Comparison of ENCODE assay signal across 8 cellular contexts in the genomic region with DNA sequence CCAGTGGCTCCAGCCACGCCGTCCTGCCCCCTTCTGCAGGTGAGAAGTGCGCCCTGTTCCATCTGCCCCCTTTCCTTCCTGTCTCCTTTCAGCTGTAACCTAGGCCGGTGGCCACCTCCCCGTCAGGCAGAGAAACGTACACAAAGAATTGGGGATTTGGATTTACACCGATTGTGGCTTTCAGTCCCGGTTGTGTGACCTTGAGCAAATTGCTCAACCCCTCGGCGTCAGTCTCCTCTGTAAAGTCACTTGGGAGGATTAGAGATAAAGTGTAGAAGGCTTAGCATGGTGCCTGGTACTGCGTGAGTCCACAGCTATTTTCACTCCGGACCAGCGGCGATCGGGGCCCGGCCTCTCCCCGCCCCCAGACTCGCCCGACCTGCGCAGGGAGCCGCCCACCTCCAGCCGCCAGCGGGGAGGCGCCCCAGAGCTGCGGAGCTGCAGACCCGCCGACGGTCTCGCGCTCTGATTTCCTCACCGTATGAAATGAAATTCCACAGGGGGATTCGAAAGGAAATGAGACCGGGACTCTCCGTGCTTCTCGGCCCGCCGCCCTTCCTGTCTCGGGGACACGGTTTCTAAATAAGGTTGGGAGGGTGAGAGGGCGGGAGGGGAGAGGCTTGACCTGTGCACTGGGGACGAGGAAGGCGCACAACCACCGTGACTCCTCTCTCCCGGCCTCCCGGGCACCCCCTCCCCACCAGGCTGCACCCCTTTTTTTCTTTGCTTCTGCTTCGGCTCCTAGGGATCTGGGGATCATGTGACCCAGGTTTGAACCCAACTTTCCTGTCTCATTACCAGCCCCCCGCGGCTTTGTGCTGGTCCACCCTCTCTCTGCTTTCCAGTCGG. TPM values are rescaled to one million over a fixed set of nuclear protein-coding genes. Genes with fewer than 3 reads are reported as not detected.
DNase-seq lines count a peak whose midpoint lies in the region; ATAC-seq and TF ChIP-seq lines count a peak whose summit lies in the region.

No MANE protein-coding gene starts in this region.

- H3K27me3 ChIP-seq in BE2C (peaks cover 43% of the 10 kb centered on the region), suprapubic skin (no peaks in the 10 kb centered on the region)

- no peaks in the 10 kb centered on the region for H3K36me3 ChIP-seq in BE2C
- peaks cover 15% of the 10 kb centered on the region for H3K36me3 ChIP-seq in mesodermal cell (ENCODE audit: control insufficient read depth, insufficient read depth, low read length)
- H3K36me3 ChIP-seq in suprapubic skin = peaks cover 4% of the 10 kb centered on the region

- ATAC-seq in GM18508 (IDR thresholded peaks at IDR 0.05; ENCODE audit: insufficient read depth, unreplicated experiment) (peak; percentile 36), HG02885 (IDR thresholded peaks at IDR 0.05; ENCODE audit: poor library complexity, unreplicated experiment) (peak; percentile 55)

- DNase-seq in BE2C (peak; percentile 76), NCI-H128 (lab: John Stamatoyannopoulos, UW; ENCODE audit: unreplicated experiment) (peak; percentile 47), epithelial cell of esophagus (ENCODE audit: low read depth) (peak; percentile 71), suprapubic skin (ENCODE audit: low spot score in 2 of 2) (peak; percentile 91 to 92)

- TF ChIP-seq CTCF in BE2C (IDR thresholded peaks at IDR 0.05; ENCODE audit: low read depth, low read length) (peak; percentile 24), WI38 (IDR thresholded peaks at IDR 0.05; ENCODE audit: low read depth, low read length) (no peak), epithelial cell of esophagus (IDR thresholded peaks at IDR 0.05; ENCODE audit: insufficient read depth, low read depth, low read length, missing control alignments) (no peak), suprapubic skin (IDR thresholded peaks at IDR 0.05) (no peak)

- H3K4me1 ChIP-seq in BE2C = no peaks in the 10 kb centered on the region
- peaks cover 5% of the 10 kb centered on the region for H3K4me1 ChIP-seq in mesodermal cell (ENCODE audit: control insufficient read depth, insufficient read depth, low read length, poor library complexity, severe bottlenecking)
- peaks cover 29% of the 10 kb centered on the region for H3K4me1 ChIP-seq in suprapubic skin

- TF ChIP-seq EP300 in suprapubic skin (IDR thresholded peaks at IDR 0.05) = peak; percentile 27

- TF ChIP-seq POLR2A in suprapubic skin (IDR thresholded peaks at IDR 0.05) = peak in 1 of 2 donors; percentile 22

- H3K9me3 ChIP-seq in BE2C (no peaks in the 10 kb centered on the region), mesodermal cell (ENCODE audit: control insufficient read depth, low read length) (no peaks in the 10 kb centered on the region), suprapubic skin (no peaks in the 10 kb centered on the region)

- H3K27ac ChIP-seq in mesodermal cell (ENCODE audit: low read depth, low read length, severe bottlenecking) = peak overlapping the region; percentile 95
- peak overlapping the region; percentile 92 for H3K27ac ChIP-seq in suprapubic skin

- 0 to 1% methylated on average over 30 to 44 of the region's 49 CpGs for WGBS in mesodermal cell (ENCODE audit: insufficient coverage in 2 of 2), 2 experiments
- WGBS in suprapubic skin = 0% methylated on average over 21 of the region's 49 CpGs

- peak overlapping the region; percentile 65 for H3K4me3 ChIP-seq in BE2C (ENCODE audit: low read depth, low read length)
- H3K4me3 ChIP-seq in WI38 (ENCODE audit: low read depth, low read length) = peak overlapping the region; percentile 77
- H3K4me3 ChIP-seq in epithelial cell of esophagus (ENCODE audit: low read length) = peak overlapping the region; percentile 76
- H3K4me3 ChIP-seq in mesodermal cell (ENCODE audit: extremely low read depth, insufficient read depth, low read length, poor library complexity, severe bottlenecking) = peak overlapping the region; percentile 64
- peak overlapping the region; percentile 68 for H3K4me3 ChIP-seq in suprapubic skin

RNA-seq across cellular contexts. Expression of gene FZD4, which starts 0.7 kb away (rescaled TPM):
- polyA plus RNA-seq in BE2C (2012; ENCODE audit: insufficient read depth, insufficient read length, low read depth) = 0.25 TPM
- polyA plus RNA-seq in mesodermal cell (2013, experiment 1 of 2) = 18.9 TPM
- polyA plus RNA-seq in mesodermal cell (2013, experiment 2 of 2) = 15.9 TPM
- 10 to 100 TPM in 3 of 4 donors, 1 to 10 TPM in 1; 9.1 to 25.2 (median 15.5) TPM for total RNA-seq in suprapubic skin

Comparison
In these comparisons a context has a peak if more than half of its experiments do, and no peak if none do; other contexts are left out.
1. Peak in every context shown above with its lines: DNase-seq, ATAC-seq, H3K4me3 ChIP-seq and H3K27ac ChIP-seq.